ENCODE assay signal across 8 cellular contexts in genomic region chr15:30842758-30843472, GRCh38.
A peak's percentile ranks its signal among the peaks of the same experiment; 100 is the strongest.
DNase-seq lines count a peak whose midpoint lies in the region; ATAC-seq and TF ChIP-seq lines count a peak whose summit lies in the region.
"Not testable (repeated sequence)": the region's sequence is repeated elsewhere in the genome, so short reads cannot be mapped to it uniquely, and the experiment has no call there.

No MANE protein-coding gene starts in this region.

- in situ Hi-C loops in GM13976 (cut with MboI; ENCODE audit: low sequenced_read_pairs, unreplicated experiment): not testable (repeated sequence)

- CTCF ChIA-PET in activated CD4-positive, alpha-beta memory T cell treated with anti-CD3 and anti-CD28 coated beads for 36 hours (lab: Charles Lee): not testable (repeated sequence)

- ATAC-seq in GM19372 (IDR thresholded peaks at IDR 0.05; ENCODE audit: low read depth, unreplicated experiment): peak; percentile 92
- ATAC-seq in HG02623 (IDR thresholded peaks at IDR 0.05; ENCODE audit: unreplicated experiment): peak; percentile 77
- peak; percentile 89 for ATAC-seq in HG03354 (IDR thresholded peaks at IDR 0.05; ENCODE audit: poor library complexity, severe bottlenecking, unreplicated experiment)
- peak; percentile 80 for ATAC-seq in activated naive CD8-positive, alpha-beta T cell treated with anti-CD3 and anti-CD28 coated beads, Interleukin-2, amount 50 U/mL, for 24 hours
- ATAC-seq in stimulated activated memory B cell treated with anti-CD40 and anti-IgM and Interleukin-4, amounts not matched to agents 10 μg/mL and 1 μg/mL and 100 μg/mL, for 72 hours: peak; percentile 92

- POLR2A ChIA-PET in activated CD4-positive, alpha-beta memory T cell treated with anti-CD3 and anti-CD28 coated beads for 36 hours (lab: Charles Lee): not testable (repeated sequence)

- H3K36me3 Mint-ChIP-seq in activated CD4-positive, alpha-beta memory T cell treated with anti-CD3 and anti-CD28 coated beads for 36 hours: not testable (repeated sequence)
- peaks cover 18% of the 10 kb centered on the region for H3K36me3 Mint-ChIP-seq in activated naive CD8-positive, alpha-beta T cell treated with anti-CD3 and anti-CD28 coated beads, Interleukin-2, amount 50 U/mL, for 24 hours (ENCODE audit: low read depth)
- H3K36me3 Mint-ChIP-seq in stimulated activated memory B cell treated with anti-CD40 and anti-IgM and Interleukin-4, amounts not matched to agents 10 μg/mL and 1 μg/mL and 100 μg/mL, for 72 hours: peaks cover 22% of the 10 kb centered on the region

- DNase-seq in GM13976 (ENCODE audit: low spot score) (peak; percentile 37), NOMO-1 treated with DMSO at 0.1 percent for 48 hours (lab: John Stamatoyannopoulos, UW; ENCODE audit: unreplicated experiment) (peak; percentile 73)
- DNase-seq in activated CD4-positive, alpha-beta memory T cell treated with anti-CD3 and anti-CD28 coated beads for 36 hours: peak; percentile 56
- peak; percentile 7 for DNase-seq in activated naive CD8-positive, alpha-beta T cell treated with anti-CD3 and anti-CD28 coated beads, Interleukin-2, amount 50 U/mL, for 24 hours

- H3K4me3 Mint-ChIP-seq in activated CD4-positive, alpha-beta memory T cell treated with anti-CD3 and anti-CD28 coated beads for 36 hours; activated naive CD8-positive, alpha-beta T cell treated with anti-CD3 and anti-CD28 coated beads, Interleukin-2, amount 50 U/mL, for 24 hours; stimulated activated memory B cell treated with anti-CD40 and anti-IgM and Interleukin-4, amounts not matched to agents 10 μg/mL and 1 μg/mL and 100 μg/mL, for 72 hours: not testable (repeated sequence)

- not testable (repeated sequence) for H3K27ac Mint-ChIP-seq in activated CD4-positive, alpha-beta memory T cell treated with anti-CD3 and anti-CD28 coated beads for 36 hours; activated naive CD8-positive, alpha-beta T cell treated with anti-CD3 and anti-CD28 coated beads, Interleukin-2, amount 50 U/mL, for 24 hours; stimulated activated memory B cell treated with anti-CD40 and anti-IgM and Interleukin-4, amounts not matched to agents 10 μg/mL and 1 μg/mL and 100 μg/mL, for 72 hours

- not testable (repeated sequence) for H3K9me3 Mint-ChIP-seq in activated CD4-positive, alpha-beta memory T cell treated with anti-CD3 and anti-CD28 coated beads for 36 hours; activated naive CD8-positive, alpha-beta T cell treated with anti-CD3 and anti-CD28 coated beads, Interleukin-2, amount 50 U/mL, for 24 hours; stimulated activated memory B cell treated with anti-CD40 and anti-IgM and Interleukin-4, amounts not matched to agents 10 μg/mL and 1 μg/mL and 100 μg/mL, for 72 hours

- H3K4me1 Mint-ChIP-seq in activated CD4-positive, alpha-beta memory T cell treated with anti-CD3 and anti-CD28 coated beads for 36 hours (ENCODE audit: low read depth): peaks cover 23% of the 10 kb centered on the region
- peaks cover 22% of the 10 kb centered on the region for H3K4me1 Mint-ChIP-seq in activated naive CD8-positive, alpha-beta T cell treated with anti-CD3 and anti-CD28 coated beads, Interleukin-2, amount 50 U/mL, for 24 hours
- H3K4me1 Mint-ChIP-seq in stimulated activated memory B cell treated with anti-CD40 and anti-IgM and Interleukin-4, amounts not matched to agents 10 μg/mL and 1 μg/mL and 100 μg/mL, for 72 hours: peaks cover 16% of the 10 kb centered on the region

- not testable (repeated sequence) for TF ChIP-seq CTCF in GM13976 (IDR thresholded peaks at IDR 0.05; ENCODE audit: borderline replicate concordance, control extremely low read depth, extremely low read depth, insufficient read depth, missing control alignments)

- intact Hi-C loops in activated CD4-positive, alpha-beta memory T cell treated with anti-CD3 and anti-CD28 coated beads for 36 hours (cut with micrococcal nuclease): not testable (repeated sequence)

- not testable (repeated sequence) for H3K27me3 Mint-ChIP-seq in activated CD4-positive, alpha-beta memory T cell treated with anti-CD3 and anti-CD28 coated beads for 36 hours; activated naive CD8-positive, alpha-beta T cell treated with anti-CD3 and anti-CD28 coated beads, Interleukin-2, amount 50 U/mL, for 24 hours; stimulated activated memory B cell treated with anti-CD40 and anti-IgM and Interleukin-4, amounts not matched to agents 10 μg/mL and 1 μg/mL and 100 μg/mL, for 72 hours

Comparison
In these comparisons a context has a peak if more than half of its experiments do, and no peak if none do; other contexts are left out.
1. Peak in every context shown above with its lines: DNase-seq and ATAC-seq.
2. DNase-seq: peak in every context shown above with its lines; median percentile 73 in NOMO-1 treated with DMSO at 0.1 percent for 48 hours; 56 in activated CD4-positive, alpha-beta memory T cell treated with anti-CD3 and anti-CD28 coated beads for 36 hours; 37 in GM13976; 7 in activated naive CD8-positive, alpha-beta T cell treated with anti-CD3 and anti-CD28 coated beads, Interleukin-2, amount 50 U/mL, for 24 hours.